ENCODE assay signal across 20 cellular contexts in genomic region chrX:111013778-111014455, GRCh38.
A peak's percentile ranks its signal among the peaks of the same experiment; 100 is the strongest.
DNase-seq lines count a peak whose midpoint lies in the region; ATAC-seq, FAIRE-seq and TF ChIP-seq lines count a peak whose summit lies in the region.
"Had no signal": no experiment of that assay in that cellular context is flagged by ENCODE, and none has a peak within 500 bp of the region (broad histone marks: within the 10 kb centered on the region; RNA-seq: fewer than 3 reads in every experiment).

No MANE protein-coding gene starts in this region.

- no peak overlapping the region for H3K14ac ChIP-seq in H1 (ENCODE audit: insufficient read length)

- no peak overlapping the region for H2AK5ac ChIP-seq in H1 (ENCODE audit: low read depth, low read length)
- H2AK5ac ChIP-seq in mesendoderm (ENCODE audit: low read length): no peak overlapping the region

- H3K36me3 ChIP-seq in H1 (ENCODE audit: control insufficient read depth in 2 of 4, insufficient read depth in 4 of 4, low read length in 3 of 4) (no peaks in the 10 kb centered on the region), pancreas (no peaks in the 10 kb centered on the region), PC-9 (ENCODE audit: low read depth) (no peaks in the 10 kb centered on the region), mesendoderm (ENCODE audit: control insufficient read depth, insufficient read depth, low read length) (no peaks in the 10 kb centered on the region), hepatocyte (replicated peaks; ENCODE audit: insufficient read depth, low read depth) (no peaks in the 10 kb centered on the region)
- H3K36me3 ChIP-seq: BLaER1 treated with 17β-estradiol and CSF1 and Interleukin-3, amounts not matched to agents 10 nM and 100 nM had no signal

- no peak for TF ChIP-seq CTCF in H1 (IDR thresholded peaks at IDR 0.05; ENCODE audit: control extremely low read depth in 1 of 3, insufficient read depth in 1 of 3, low read depth in 1 of 3, low read length in 3 of 3)
- TF ChIP-seq CTCF in pancreas (IDR thresholded peaks at IDR 0.05): no peak
- TF ChIP-seq CTCF in PC-9 (conservative IDR thresholded peaks at IDR 0.05): no peak
- no peak for TF ChIP-seq CTCF in hepatocyte (IDR thresholded peaks at IDR 0.05; ENCODE audit: poor library complexity)

- H3K4me3 ChIP-seq in H1 (ENCODE audit: extremely low read depth in 1 of 4, insufficient read depth in 2 of 4, low read depth in 3 of 4, low read length in 4 of 4) (no peak overlapping the region), pancreas (no peak overlapping the region), PC-9 (no peak overlapping the region), mesendoderm (ENCODE audit: low read length) (no peak overlapping the region), hepatocyte (no peak overlapping the region)
- H3K4me3 ChIP-seq: BLaER1 treated with 17β-estradiol and CSF1 and Interleukin-3, amounts not matched to agents 10 nM and 100 nM; GM23338 had no signal

- FAIRE-seq in H1 (lab: Jason Lieb, UNC): peak; percentile 42
- peak; percentile 29 for FAIRE-seq in pancreas (lab: Jason Lieb, UNC)
- FAIRE-seq: D721Med, G401.6, GM12891, HTR-8/SVneo had no signal

- no peak overlapping the region for H4K91ac ChIP-seq in H1 (replicated peaks; ENCODE audit: insufficient read length, low read length)

- CTCF ChIA-PET in H1 (lab: Charles Lee; ENCODE audit: partially characterized antibody): interaction anchor here (0.5 to 1.4 kb wide), 2 partner anchors 19 to 27 kb away, joined by 3 read pairs; no protein-coding TSS in a partner anchor
- CTCF ChIA-PET in PC-9 (lab: Charles Lee): no interaction called here

- BruUV-seq in PC-9 (replicated peaks; lab: Mats Ljungman, UMichigan): no TSS peak

- H3K23ac ChIP-seq in H1 (ENCODE audit: insufficient read length): no peak overlapping the region
- H3K23ac ChIP-seq in mesendoderm (ENCODE audit: low read length): no peak overlapping the region

- intact Hi-C loops in pancreas (cut with DNase I) (no loop called here), PC-9 (cut with micrococcal nuclease; ENCODE audit: unreplicated experiment) (no loop called here)

- H3K4ac ChIP-seq in H1 (replicated peaks; ENCODE audit: insufficient read length, low read depth, low read length): no peak overlapping the region
- no peak overlapping the region for H3K4ac ChIP-seq in mesendoderm (ENCODE audit: low read depth, low read length)

- H3K9me3 ChIP-seq in H1 (ENCODE audit: insufficient read depth in 2 of 2, low read depth in 1 of 2, low read length in 1 of 2): no peaks in the 10 kb centered on the region
- no peaks in the 10 kb centered on the region for H3K9me3 ChIP-seq in pancreas
- no peaks in the 10 kb centered on the region for H3K9me3 ChIP-seq in PC-9 (ENCODE audit: insufficient read depth, low read depth)
- H3K9me3 ChIP-seq in hepatocyte (ENCODE audit: low read depth): no peaks in the 10 kb centered on the region

- DNase-seq in COLO829 (ENCODE audit: low spot score) (peak; percentile 71), H1 (ENCODE audit: low read depth in 1 of 2, low spot score in 2 of 2) (no peak), left lobe of liver (ENCODE audit: low spot score) (no peak), pancreas (no peak), PC-9 (no peak), mesendoderm (no peak), hepatocyte (ENCODE audit: low spot score) (no peak), KBM-7 (no peak)
- DNase-seq: 8988T; CD8-positive, alpha-beta T cell; COR-L47; H7; HFFc6 had no signal

- H3K27me3 ChIP-seq in H1 (replicated peaks in 1 of 4; ENCODE audit: control insufficient read depth in 3 of 4, extremely low read depth in 1 of 4, insufficient read depth in 3 of 4, low read length in 3 of 4) (no peaks in the 10 kb centered on the region), pancreas (no peaks in the 10 kb centered on the region), PC-9 (ENCODE audit: insufficient read depth, low read depth) (peaks cover 4% of the 10 kb centered on the region; the same call in 1 of the 2 replicates), mesendoderm (ENCODE audit: insufficient read depth, low read length, poor library complexity) (no peaks in the 10 kb centered on the region), hepatocyte (no peaks in the 10 kb centered on the region)

- H2BK20ac ChIP-seq in H1 (ENCODE audit: low read length): no peak overlapping the region

- TF ChIP-seq POLR2A in H1 (IDR thresholded peaks at IDR 0.05; ENCODE audit: control extremely low read depth in 1 of 2, low read depth in 2 of 2, low read length in 2 of 2): no peak

- no peak overlapping the region for H2BK120ac ChIP-seq in H1 (replicated peaks; ENCODE audit: low read depth, low read length)
- H2BK120ac ChIP-seq in mesendoderm (ENCODE audit: low read depth, low read length): no peak overlapping the region

- H3K56ac ChIP-seq in H1 (replicated peaks; ENCODE audit: insufficient read length, low read depth, low read length) (no peak overlapping the region), mesendoderm (ENCODE audit: low read length) (no peak overlapping the region)

- ATAC-seq in left lobe of liver: peak; percentile 60
- ATAC-seq in pancreas: peak in 3 of 4 donors; percentile 49 to 59 (median 51)
- ATAC-seq: CD8-positive, alpha-beta T cell; GM23338; HCT116 had no signal

- H2AFZ ChIP-seq in H1 (ENCODE audit: low read length): no peak overlapping the region
- no peak overlapping the region for H2AFZ ChIP-seq in PC-9
- H2AFZ ChIP-seq in hepatocyte: no peak overlapping the region
- H2AFZ ChIP-seq: GM23338 had no signal

- H2BK12ac ChIP-seq in H1 (ENCODE audit: low read depth, low read length): no peak overlapping the region

- H4K20me1 ChIP-seq in H1 (replicated peaks in 1 of 2; ENCODE audit: control insufficient read depth in 1 of 2, insufficient read depth in 2 of 2, low read length in 2 of 2) (no peaks in the 10 kb centered on the region), PC-9 (ENCODE audit: insufficient read depth) (no peaks in the 10 kb centered on the region), hepatocyte (ENCODE audit: insufficient read depth, poor library complexity, severe bottlenecking) (no peaks in the 10 kb centered on the region)
- H4K20me1 ChIP-seq: BLaER1 treated with 17β-estradiol and CSF1 and Interleukin-3, amounts not matched to agents 10 nM and 100 nM had no signal

- H3K79me2 ChIP-seq in H1 (ENCODE audit: control insufficient read depth in 1 of 2, insufficient read depth in 2 of 2, low read length in 2 of 2) (no peaks in the 10 kb centered on the region), PC-9 (ENCODE audit: low read depth) (no peaks in the 10 kb centered on the region), mesendoderm (ENCODE audit: control insufficient read depth, insufficient read depth, low read length) (no peaks in the 10 kb centered on the region), hepatocyte (no peaks in the 10 kb centered on the region)

- no peak overlapping the region for H4K5ac ChIP-seq in H1 (ENCODE audit: insufficient read length, low read depth, low read length)
- H4K5ac ChIP-seq in mesendoderm (ENCODE audit: low read length): no peak overlapping the region

- H3K4me1 ChIP-seq in H1 (replicated peaks in 1 of 4; ENCODE audit: control insufficient read depth in 3 of 4, insufficient read depth in 4 of 4, low read length in 3 of 4) (no peaks in the 10 kb centered on the region), pancreas (peaks cover 0 to 3% (median 0%) of the 10 kb centered on the region in 3 donors), PC-9 (replicated peaks; ENCODE audit: insufficient read depth) (no peaks in the 10 kb centered on the region), mesendoderm (ENCODE audit: control insufficient read depth, low read depth, low read length) (no peaks in the 10 kb centered on the region), hepatocyte (ENCODE audit: insufficient read depth) (no peaks in the 10 kb centered on the region)
- H3K4me1 ChIP-seq: BLaER1 treated with 17β-estradiol and CSF1 and Interleukin-3, amounts not matched to agents 10 nM and 100 nM had no signal

- WGBS in H1 (ENCODE audit: extremely low coverage in 1 of 2, insufficient coverage in 1 of 2, insufficient read length in 1 of 2, insufficient replicate concordance in 2 of 2, low coverage in 1 of 2, low lambda C conversion rate in 2 of 2, missing lambda C conversion rate in 1 of 2), 2 experiments: 93% methylated on average over 3 of the region's 3 CpGs; no CpG with 5 or more reads in 1 of the 2 experiments
- 46 to 51% methylated on average over 3 of the region's 3 CpGs for WGBS in pancreas, 2 donors
- WGBS in mesendoderm (ENCODE audit: extremely low coverage, insufficient coverage, low lambda C conversion rate): no CpG with 5 or more reads among the region's 3 CpGs
- WGBS in hepatocyte (ENCODE audit: low lambda C conversion rate, missing lambda C conversion rate): 62% methylated on average over 3 of the region's 3 CpGs

- H2BK15ac ChIP-seq in H1 (ENCODE audit: low read length) (no peak overlapping the region), mesendoderm (replicated peaks; ENCODE audit: low read depth) (no peak overlapping the region)

- no peak overlapping the region for H3K27ac ChIP-seq in H1 (ENCODE audit: low read depth, low read length)
- no peak overlapping the region for H3K27ac ChIP-seq in pancreas
- H3K27ac ChIP-seq in PC-9: no peak overlapping the region
- no peak overlapping the region for H3K27ac ChIP-seq in mesendoderm (ENCODE audit: low read depth, low read length)
- H3K27ac ChIP-seq in hepatocyte: no peak overlapping the region
- H3K27ac ChIP-seq: BLaER1 treated with 17β-estradiol and CSF1 and Interleukin-3, amounts not matched to agents 10 nM and 100 nM had no signal

- H3K9ac ChIP-seq in H1 (replicated peaks in 1 of 4; ENCODE audit: extremely low read depth in 1 of 4, low read depth in 3 of 4, low read length in 3 of 4) (no peak overlapping the region), mesendoderm (ENCODE audit: low read length) (no peak overlapping the region)
- H3K9ac ChIP-seq: BLaER1 treated with 17β-estradiol and CSF1 and Interleukin-3, amounts not matched to agents 10 nM and 100 nM had no signal

- H4K8ac ChIP-seq in H1 (ENCODE audit: extremely low read depth, insufficient read depth, low read length): no peak overlapping the region
- H4K8ac ChIP-seq in mesendoderm (ENCODE audit: low read depth, low read length): no peak overlapping the region

- POLR2A ChIA-PET in H1 (lab: Charles Lee; ENCODE audit: partially characterized antibody): no interaction called here
- POLR2A ChIA-PET in PC-9 (lab: Charles Lee; ENCODE audit: unreplicated experiment): no interaction called here

- H3K4me2 ChIP-seq in H1 (ENCODE audit: insufficient read depth in 1 of 2, low read depth in 2 of 2, low read length in 2 of 2): no peak overlapping the region
- no peak overlapping the region for H3K4me2 ChIP-seq in PC-9
- H3K4me2 ChIP-seq in mesendoderm (ENCODE audit: low read length): no peak overlapping the region
- H3K4me2 ChIP-seq in hepatocyte: no peak overlapping the region
- H3K4me2 ChIP-seq: BLaER1 treated with 17β-estradiol and CSF1 and Interleukin-3, amounts not matched to agents 10 nM and 100 nM; GM23338 had no signal

- in situ Hi-C loops in KBM-7 (cut with MboI; ENCODE audit: low pct_unique_long_range_greater_than_20kb, low sequenced_read_pairs): no loop called here

- H3K79me1 ChIP-seq in H1 (ENCODE audit: low read depth, low read length): no peaks in the 10 kb centered on the region
- no peaks in the 10 kb centered on the region for H3K79me1 ChIP-seq in mesendoderm (ENCODE audit: low read length)

- H3K23me2 ChIP-seq in H1 (ENCODE audit: low read depth, low read length): no peaks in the 10 kb centered on the region; the same call in 1 of the 2 replicates

- no peaks in the 10 kb centered on the region for H3F3A ChIP-seq in PC-9 (ENCODE audit: insufficient read depth, low read depth)

- H3K18ac ChIP-seq in H1 (ENCODE audit: extremely low read depth, low read length) (no peak overlapping the region), mesendoderm (ENCODE audit: low read length) (no peak overlapping the region)

- no peak overlapping the region for H2BK5ac ChIP-seq in H1 (ENCODE audit: low read depth, low read length)
- no peak overlapping the region for H2BK5ac ChIP-seq in mesendoderm (ENCODE audit: low read length)

- TF ChIP-seq RAD21 in H1 (IDR thresholded peaks at IDR 0.05 in 1 of 2, conservative IDR thresholded peaks at IDR 0.05 in 1 of 2; ENCODE audit: low read depth in 2 of 2, low read length in 2 of 2): no peak

- H3K9me2 ChIP-seq in PC-9 (ENCODE audit: insufficient read depth) (no peaks in the 10 kb centered on the region; the same call in 1 of the 2 replicates), hepatocyte (replicated peaks; ENCODE audit: insufficient read depth) (no peaks in the 10 kb centered on the region)

- TF ChIP-seq EP300 in H1 (IDR thresholded peaks at IDR 0.05; ENCODE audit: borderline replicate concordance in 1 of 2, low read depth in 2 of 2, low read length in 2 of 2): no peak
